In the genomic region with DNA sequence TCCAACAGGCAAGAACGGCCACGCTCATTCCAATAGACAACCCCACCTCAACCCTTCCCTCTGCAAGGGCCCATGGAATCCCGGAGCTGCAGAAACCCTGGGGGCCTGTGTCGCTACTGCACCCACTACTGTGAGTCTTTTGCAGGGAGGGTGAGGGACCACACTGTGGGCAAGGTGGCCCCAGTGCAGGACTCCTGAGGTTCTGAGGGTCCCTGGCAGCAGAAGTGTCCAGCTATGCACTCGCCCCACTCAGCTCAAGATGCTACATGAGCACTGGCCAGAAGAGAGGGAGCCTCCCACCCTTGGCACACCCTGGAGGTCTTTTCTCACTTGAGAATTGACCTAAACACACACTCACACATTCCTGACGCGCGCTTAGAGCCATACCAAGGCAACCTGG, we compare ENCODE assay signal across 15 cellular contexts. TPM values are rescaled to one million over a fixed set of nuclear protein-coding genes. Genes with fewer than 3 reads are reported as not detected.
DNase-seq lines count a peak whose midpoint lies in the region; ATAC-seq lines count a peak whose summit lies in the region.
"Had no signal": no experiment of that assay in that cellular context is flagged by ENCODE, and none has a peak within 500 bp of the region (broad histone marks: within the 10 kb centered on the region; RNA-seq: fewer than 3 reads in every experiment).

No MANE protein-coding gene starts in this region.

- H3K27me3 ChIP-seq in iPS-15b (ENCODE audit: control insufficient read depth, insufficient read depth, low read length) (peaks cover 95% of the 10 kb centered on the region), neuronal stem cell (ENCODE audit: control insufficient read depth in 3 of 3, insufficient read depth in 3 of 3, low read depth in 1 of 3, low read length in 3 of 3) (peaks cover 28 to 93% (median 68%) of the 10 kb centered on the region in 3 experiments)

- H3K4me1 ChIP-seq in iPS-15b (ENCODE audit: control insufficient read depth, insufficient read depth, low read length) (peaks cover 13% of the 10 kb centered on the region), neuronal stem cell (ENCODE audit: control insufficient read depth in 2 of 2, insufficient read depth in 1 of 2, low read depth in 1 of 2, low read length in 2 of 2) (peaks cover 0 to 18% of the 10 kb centered on the region in 2 donors)
- H3K4me1 ChIP-seq: BE2C had no signal

- H3K36me3 ChIP-seq in iPS-15b (ENCODE audit: control insufficient read depth, insufficient read depth, low read length), result no peaks in the 10 kb centered on the region
- H3K36me3 ChIP-seq in neuronal stem cell (replicated peaks in 1 of 2; ENCODE audit: control insufficient read depth in 2 of 2, insufficient read depth in 2 of 2, low read length in 2 of 2), result no peaks in the 10 kb centered on the region
- H3K36me3 ChIP-seq: BE2C had no signal

- no peaks in the 10 kb centered on the region for H3K9me3 ChIP-seq in iPS-15b (ENCODE audit: control insufficient read depth, insufficient read depth, low read length)
- no peaks in the 10 kb centered on the region for H3K9me3 ChIP-seq in neuronal stem cell (replicated peaks in 1 of 2; ENCODE audit: control insufficient read depth in 2 of 2, insufficient read depth in 1 of 2, low read depth in 1 of 2, low read length in 2 of 2)
- H3K9me3 ChIP-seq: A549, BE2C had no signal

- no peak overlapping the region for H3K14ac ChIP-seq in neuronal stem cell (ENCODE audit: low read length)

- no peak overlapping the region for H3K9ac ChIP-seq in iPS-15b (ENCODE audit: low read depth, low read length)
- H3K9ac ChIP-seq in neuronal stem cell (ENCODE audit: low read depth, low read length, poor library complexity), result no peak overlapping the region

- H2BK120ac ChIP-seq in neuronal stem cell (ENCODE audit: low read depth, low read length), result no peak overlapping the region

- peak overlapping the region; percentile 52 for H3K4me3 ChIP-seq in iPS-15b (ENCODE audit: low read depth, low read length)
- H3K4me3 ChIP-seq in neuronal stem cell (ENCODE audit: low read length in 2 of 2), result no peak overlapping the region
- H3K4me3 ChIP-seq: A549 had no signal

- no peak overlapping the region for H2AK5ac ChIP-seq in neuronal stem cell (ENCODE audit: low read depth, low read length)

- no peak overlapping the region for H2BK12ac ChIP-seq in neuronal stem cell (ENCODE audit: low read length)

- no peak overlapping the region for H3K4me2 ChIP-seq in neuronal stem cell (ENCODE audit: insufficient read depth, low read length, poor library complexity, severe bottlenecking)
- H3K4me2 ChIP-seq: A549 had no signal

- H3K79me1 ChIP-seq in neuronal stem cell (ENCODE audit: low read depth, low read length), result no peaks in the 10 kb centered on the region

- DNase-seq in ecto neural progenitor cell (ENCODE audit: low spot score) (peak; percentile 50), neuronal stem cell (ENCODE audit: low spot score) (no peak), NCI-H146 treated with DMSO at 0.1 percent for 48 hours (lab: John Stamatoyannopoulos, UW; ENCODE audit: unreplicated experiment) (no peak)
- no peak for DNase-seq in stimulated activated CD4-positive, alpha-beta T cell treated with anti-CD3 and anti-CD28 coated beads, Interleukin-4, amount 100 ng/mL, for 24 hours
- DNase-seq: BE2C; CD4-positive, alpha-beta memory T cell; DMS153; DND-41; GF-D8 had no signal

- H4K8ac ChIP-seq in neuronal stem cell (ENCODE audit: low read depth, low read length), result no peak overlapping the region

- no peak for ATAC-seq in GM21423 (IDR thresholded peaks at IDR 0.05; ENCODE audit: unreplicated experiment)
- ATAC-seq: A549 had no signal

- H3K27ac ChIP-seq in neuronal stem cell (replicated peaks; ENCODE audit: low read length), result no peak overlapping the region
- H3K27ac ChIP-seq: A549, C4-2B had no signal

- H4K91ac ChIP-seq in neuronal stem cell (ENCODE audit: low read depth, low read length, poor library complexity), result no peak overlapping the region

- H3K23ac ChIP-seq in neuronal stem cell (ENCODE audit: low read depth, low read length, poor library complexity), result no peak overlapping the region

- H2BK5ac ChIP-seq in neuronal stem cell (ENCODE audit: low read length), result no peak overlapping the region

- no peak overlapping the region for H3K18ac ChIP-seq in neuronal stem cell (ENCODE audit: low read length)

- no CpG with 5 or more reads among the region's 8 CpGs for WGBS in neuronal stem cell (ENCODE audit: extremely low coverage in 2 of 2, insufficient read length in 2 of 2, insufficient replicate concordance in 1 of 2), 2 donors

- H2BK15ac ChIP-seq in neuronal stem cell (ENCODE audit: low read length), result peak overlapping the region; percentile 8

- H2AFZ ChIP-seq in neuronal stem cell (ENCODE audit: low read length), result no peak overlapping the region

- H3K4ac ChIP-seq in neuronal stem cell (ENCODE audit: low read length), result no peak overlapping the region

RNA-seq across cellular contexts. Expression of gene PAX7, which starts 2.1 kb away (rescaled TPM):
- polyA plus RNA-seq in neuronal stem cell (2013, experiment 1 of 2), result 0.03 TPM
- polyA plus RNA-seq in neuronal stem cell (2013, experiment 2 of 2), result 0.06 TPM
- polyA plus RNA-seq: AG04450; CD4-positive, alpha-beta memory T cell; IgD-negative memory B cell had no signal
